ENCODE assay signal across 29 cellular contexts in genomic region chr18:1047406-1047805, GRCh38.
DNase-seq lines count a peak whose midpoint lies in the region; ATAC-seq and TF ChIP-seq lines count a peak whose summit lies in the region.
"Had no signal": no experiment of that assay in that cellular context is flagged by ENCODE, and none has a peak within 500 bp of the region (broad histone marks: within the 10 kb centered on the region; RNA-seq: fewer than 3 reads in every experiment).

No MANE protein-coding gene starts in this region.

- H2BK15ac ChIP-seq in mesenchymal stem cell (ENCODE audit: low read depth, poor library complexity, severe bottlenecking) = no peak overlapping the region

- no peak overlapping the region for H3K4me2 ChIP-seq in mesenchymal stem cell (ENCODE audit: low read length, poor library complexity, severe bottlenecking)
- H3K4me2 ChIP-seq: PC-9 had no signal

- intact Hi-C loops in right lobe of liver (cut with DNase I) = no loop called here

- H4K91ac ChIP-seq in mesenchymal stem cell (ENCODE audit: low read length) = no peak overlapping the region

- H3K9me3 ChIP-seq in mesenchymal stem cell (ENCODE audit: control insufficient read depth, low read length) (no peaks in the 10 kb centered on the region), right lobe of liver (no peaks in the 10 kb centered on the region)
- H3K9me3 ChIP-seq: breast epithelium, colonic mucosa, testis had no signal

- DNase-seq in AG10803 (ENCODE audit: low read depth) (peak; percentile 54), HFF-Myc (ENCODE audit: extremely low read depth, low read depth) (peak; percentile 14), astrocyte of the hippocampus (ENCODE audit: low read depth, low spot score) (peak; percentile 31), mesenchymal stem cell (peak; percentile 5), right lobe of liver (no peak), GOT3 (lab: John Stamatoyannopoulos, UW) (no peak), HuH-7 (ENCODE audit: low spot score) (no peak)
- DNase-seq in stimulated activated CD4-positive, alpha-beta T cell treated with anti-CD3 and anti-CD28 coated beads, Interleukin-1b, Interleukin-23, amount 100 ng/mL, for 48 hours = no peak
- DNase-seq: activated CD4-positive, alpha-beta T cell treated with anti-CD3 and anti-CD28 coated beads, Interleukin-2, amount 10 ng/mL, durations not matched to agents 7 days and 5 days; activated naive CD8-positive, alpha-beta T cell treated with anti-CD3 and anti-CD28 coated beads, Interleukin-2, amount 50 U/mL, for 24 hours; activated T-cell treated with anti-CD3 and anti-CD28 coated beads, Interleukin-2, amount 50 U/mL, for 48 hours; AML-193; CD8-positive, alpha-beta T cell; colonic mucosa; effector memory CD4-positive, alpha-beta T cell; HCEC 1CT; Karpas-422; left cardiac atrium; NCI-H146; NCI-H524 treated with DMSO at 0.1 percent for 48 hours; PC-9; posterior cingulate gyrus; Right ventricle myocardium superior; stimulated activated CD4-positive, alpha-beta T cell treated with anti-CD3 and anti-CD28 coated beads, Interleukin-15, amount 100 ng/mL, for 24 hours; stimulated activated naive CD4-positive, alpha-beta T cell treated with Interleukin-2 at 50 U/mL for 16 hours; testis had no signal

- TF ChIP-seq CTCF in AG10803 (conservative IDR thresholded peaks at IDR 0.05; ENCODE audit: low read length) (no peak), HFF-Myc (IDR thresholded peaks at IDR 0.05; ENCODE audit: low read depth, low read length, missing control alignments) (no peak), right lobe of liver (IDR thresholded peaks at IDR 0.05) (no peak)

- H3K4me3 ChIP-seq in AG10803 (ENCODE audit: low read length) (no peak overlapping the region), HFF-Myc (replicated peaks; ENCODE audit: low read depth, low read length) (no peak overlapping the region), mesenchymal stem cell (ENCODE audit: insufficient read depth in 1 of 2, low read depth in 1 of 2, low read length in 2 of 2) (no peak overlapping the region), right lobe of liver (no peak overlapping the region)
- H3K4me3 ChIP-seq: breast epithelium, colonic mucosa, PC-9, testis had no signal

- H3K36me3 ChIP-seq in mesenchymal stem cell (ENCODE audit: control insufficient read depth in 1 of 2, insufficient read depth in 2 of 2, low read depth in 1 of 2, low read length in 2 of 2) (no peaks in the 10 kb centered on the region), right lobe of liver (no peaks in the 10 kb centered on the region)
- H3K36me3 ChIP-seq: breast epithelium, colonic mucosa had no signal

- no peak overlapping the region for H3K18ac ChIP-seq in mesenchymal stem cell (ENCODE audit: low read depth in 1 of 2, low read length in 2 of 2)

- H3K23ac ChIP-seq in mesenchymal stem cell (ENCODE audit: low read length in 2 of 2) = no peak overlapping the region

- peaks cover 0 to 3% of the 10 kb centered on the region in 2 experiments for H3K27me3 ChIP-seq in mesenchymal stem cell (ENCODE audit: control insufficient read depth in 1 of 2, insufficient read depth in 1 of 2, low read length in 2 of 2)
- no peaks in the 10 kb centered on the region for H3K27me3 ChIP-seq in right lobe of liver
- H3K27me3 ChIP-seq: breast epithelium, colonic mucosa, testis had no signal

- 76% methylated on average over 4 of the region's 5 CpGs for WGBS in mesenchymal stem cell
- WGBS in right lobe of liver (ENCODE audit: insufficient coverage, low coverage, low lambda C conversion rate, missing lambda C conversion rate) = 57% methylated on average over 5 of the region's 5 CpGs

- H2AFZ ChIP-seq in mesenchymal stem cell (ENCODE audit: low read depth, low read length) = no peak overlapping the region
- H2AFZ ChIP-seq: PC-9 had no signal

- H3K27ac ChIP-seq in mesenchymal stem cell (ENCODE audit: low read length, poor library complexity, severe bottlenecking) = no peak overlapping the region
- H3K27ac ChIP-seq in right lobe of liver = no peak overlapping the region
- H3K27ac ChIP-seq: breast epithelium, colonic mucosa, PC-9, testis, VCaP had no signal

- no peak overlapping the region for H3K14ac ChIP-seq in mesenchymal stem cell (ENCODE audit: low read length in 2 of 2)

- H3K4ac ChIP-seq in mesenchymal stem cell (ENCODE audit: low read depth in 1 of 2, low read length in 2 of 2) = no peak overlapping the region

- no peak overlapping the region for H2BK12ac ChIP-seq in mesenchymal stem cell (ENCODE audit: low read length in 2 of 2)

- H4K8ac ChIP-seq in mesenchymal stem cell (ENCODE audit: low read length) = no peak overlapping the region

- H2BK5ac ChIP-seq in mesenchymal stem cell (ENCODE audit: low read depth, low read length, poor library complexity, severe bottlenecking) = no peak overlapping the region

- no peak for ATAC-seq in right lobe of liver
- ATAC-seq: activated naive CD8-positive, alpha-beta T cell treated with anti-CD3 and anti-CD28 coated beads, Interleukin-2, amount 50 U/mL, for 24 hours; CD8-positive, alpha-beta T cell; left cardiac atrium; sciatic nerve had no signal

- H2BK120ac ChIP-seq in mesenchymal stem cell (ENCODE audit: low read depth, low read length) = no peak overlapping the region

- H2AK5ac ChIP-seq in mesenchymal stem cell (ENCODE audit: low read length, severe bottlenecking) = no peak overlapping the region

- H3K4me1 ChIP-seq in mesenchymal stem cell (ENCODE audit: control insufficient read depth, insufficient read depth, low read depth, low read length) (no peaks in the 10 kb centered on the region), right lobe of liver (no peaks in the 10 kb centered on the region)
- H3K4me1 ChIP-seq: breast epithelium, colonic mucosa, testis had no signal

- H3K9ac ChIP-seq in mesenchymal stem cell (ENCODE audit: low read length) = no peak overlapping the region

- TF ChIP-seq POLR2A in right lobe of liver (IDR thresholded peaks at IDR 0.05) = no peak

- no peaks in the 10 kb centered on the region for H3K79me1 ChIP-seq in mesenchymal stem cell (replicated peaks; ENCODE audit: low read length, poor library complexity, severe bottlenecking)

Comparison
In these comparisons a context has a peak if more than half of its experiments do, and no peak if none do; other contexts are left out.
1. DNase-seq: peak in AG10803 (single experiment), HFF-Myc (single experiment), astrocyte of the hippocampus (single experiment) and mesenchymal stem cell (single experiment); none in right lobe of liver (0 of 3), stimulated activated CD4-positive, alpha-beta T cell treated with anti-CD3 and anti-CD28 coated beads, Interleukin-1b, Interleukin-23, amount 100 ng/mL, for 48 hours (single experiment), GOT3 (single experiment) and HuH-7 (single experiment).